Comparison of ENCODE assay signal across 24 cellular contexts in the genomic region with DNA sequence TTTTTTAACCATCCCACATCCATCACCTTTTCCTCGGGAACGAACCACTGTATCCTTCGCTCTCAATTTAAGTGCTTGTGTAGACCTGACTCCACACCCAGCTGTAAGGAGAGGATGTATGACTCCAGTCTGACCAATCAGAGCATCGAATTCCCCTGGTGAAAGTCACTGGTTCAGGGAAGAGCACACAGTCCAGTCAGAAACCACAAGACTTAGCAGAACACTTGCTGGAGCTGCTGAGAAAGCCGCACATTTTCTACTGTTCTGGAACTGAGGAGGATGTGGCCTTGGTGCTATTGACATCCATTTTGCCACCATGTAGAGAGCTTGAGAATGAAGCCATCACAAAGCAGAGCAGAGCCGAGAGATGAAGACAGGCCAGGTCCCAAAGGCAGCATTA. TPM values are rescaled to one million over a fixed set of nuclear protein-coding genes. Genes with fewer than 3 reads are reported as not detected.
DNase-seq lines count a peak whose midpoint lies in the region; FAIRE-seq and TF ChIP-seq lines count a peak whose summit lies in the region.
"Had no signal": no experiment of that assay in that cellular context is flagged by ENCODE, and none has a peak within 500 bp of the region (broad histone marks: within the 10 kb centered on the region; RNA-seq: fewer than 3 reads in every experiment).

No MANE protein-coding gene starts in this region.

- H3K27me3 ChIP-seq in keratinocyte (ENCODE audit: control insufficient read depth, extremely low read depth, insufficient read depth, low read length) = no peaks in the 10 kb centered on the region
- H3K27me3 ChIP-seq: heart left ventricle, left lung had no signal

- CTCF ChIA-PET in OCI-LY7 (lab: Charles Lee; ENCODE audit: unreplicated experiment) = no interaction called here

- H3K9me3 ChIP-seq in keratinocyte (ENCODE audit: control insufficient read depth, low read depth, low read length) (no peaks in the 10 kb centered on the region), OCI-LY7 (ENCODE audit: low read length) (no peaks in the 10 kb centered on the region)
- H3K9me3 ChIP-seq: A549, heart left ventricle, left lung had no signal

- no peaks in the 10 kb centered on the region for H3K9me1 ChIP-seq in keratinocyte (ENCODE audit: control insufficient read depth, extremely low read depth, insufficient read depth, low read length)

- peaks cover 17% of the 10 kb centered on the region for H3K4me1 ChIP-seq in keratinocyte (ENCODE audit: control insufficient read depth, extremely low read depth, insufficient read depth, low read length)
- H3K4me1 ChIP-seq in OCI-LY7 (ENCODE audit: insufficient read depth, low read length, poor library complexity, severe bottlenecking) = no peaks in the 10 kb centered on the region
- H3K4me1 ChIP-seq: A549, left lung had no signal

- H3K27ac ChIP-seq in keratinocyte (ENCODE audit: control insufficient read depth, insufficient read depth, low read length) (no peak overlapping the region), OCI-LY7 (ENCODE audit: low read depth, low read length, poor library complexity, severe bottlenecking) (no peak overlapping the region)
- H3K27ac ChIP-seq: A549, coronary artery, heart left ventricle, left lung, SK-N-MC had no signal

- H3K9me2 ChIP-seq in OCI-LY7 (ENCODE audit: insufficient read depth, low read length) = no peaks in the 10 kb centered on the region

- H4K20me1 ChIP-seq in keratinocyte (ENCODE audit: control insufficient read depth, extremely low read depth, insufficient read depth, low read length) = no peaks in the 10 kb centered on the region
- H4K20me1 ChIP-seq in OCI-LY7 (ENCODE audit: insufficient read depth, low read length) = no peaks in the 10 kb centered on the region

- H3K36me3 ChIP-seq in keratinocyte (ENCODE audit: control insufficient read depth in 2 of 2, extremely low read depth in 1 of 2, insufficient read depth in 2 of 2, low read length in 2 of 2) = no peaks in the 10 kb centered on the region
- no peaks in the 10 kb centered on the region for H3K36me3 ChIP-seq in OCI-LY7 (ENCODE audit: insufficient read depth, low read length)
- H3K36me3 ChIP-seq: heart left ventricle, left lung had no signal

- no TSS peak for BruUV-seq in OCI-LY7 (replicated peaks; lab: Mats Ljungman, UMichigan)

- H3K4me3 ChIP-seq in astrocyte of the spinal cord (ENCODE audit: low read depth, low read length) (no peak overlapping the region), keratinocyte (ENCODE audit: control insufficient read depth in 2 of 3, extremely low read depth in 1 of 3, insufficient read depth in 2 of 3, low read depth in 1 of 3, low read length in 3 of 3) (no peak overlapping the region), OCI-LY7 (ENCODE audit: low read depth, low read length, poor library complexity, severe bottlenecking) (no peak overlapping the region)
- H3K4me3 ChIP-seq: A549, coronary artery, heart left ventricle, left lung, SK-N-MC had no signal

- in situ Hi-C loops in ACHN (cut with HindIII; ENCODE audit: low pct_ligation_motif_present, low pct_unique_long_range_greater_than_20kb, low sequenced_read_pairs) = no loop called here
- in situ Hi-C loops in astrocyte of the spinal cord (cut with HindIII; ENCODE audit: low sequenced_read_pairs) = no loop called here

- H3K79me2 ChIP-seq in keratinocyte (ENCODE audit: control insufficient read depth, insufficient read depth, low read length) (no peaks in the 10 kb centered on the region), OCI-LY7 (ENCODE audit: insufficient read depth, low read depth, low read length) (no peaks in the 10 kb centered on the region)

- TF ChIP-seq CTCF in astrocyte of the spinal cord (IDR thresholded peaks at IDR 0.05; ENCODE audit: low read depth, low read length) (no peak), keratinocyte (optimal IDR thresholded peaks at IDR 0.05 in 1 of 3, IDR thresholded peaks at IDR 0.05 in 1 of 3, conservative IDR thresholded peaks at IDR 0.05 in 1 of 3; ENCODE audit: extremely low read depth in 1 of 3, insufficient read depth in 2 of 3, low read length in 3 of 3) (no peak), OCI-LY7 (conservative IDR thresholded peaks at IDR 0.05; ENCODE audit: low read length) (no peak)

- intact Hi-C loops in OCI-LY7 (cut with micrococcal nuclease; ENCODE audit: unreplicated experiment) = no loop called here

- no peak overlapping the region for H3K9ac ChIP-seq in keratinocyte (ENCODE audit: control insufficient read depth, extremely low read depth, insufficient read depth, low read length)

- POLR2A ChIA-PET in OCI-LY7 (lab: Charles Lee) = no interaction called here

- H3K4me2 ChIP-seq in keratinocyte (ENCODE audit: control insufficient read depth, extremely low read depth, insufficient read depth, low read depth, low read length) (no peak overlapping the region), OCI-LY7 (ENCODE audit: low read length) (no peak overlapping the region)
- H3K4me2 ChIP-seq: A549 had no signal

- FAIRE-seq in keratinocyte (lab: Jason Lieb, UNC) (peak; percentile 71), GM19239 (lab: Jason Lieb, UNC) (no peak)
- FAIRE-seq: A549, G401.6 had no signal

- peak; percentile 22 for DNase-seq in ACHN
- DNase-seq in HCEC 1CT = peak; percentile 85
- peak; percentile 57 for DNase-seq in astrocyte of the spinal cord (ENCODE audit: low read depth, low spot score)
- DNase-seq in keratinocyte (ENCODE audit: low read depth, low spot score) = peak; percentile 15
- no peak for DNase-seq in OCI-LY7 (ENCODE audit: low spot score)
- DNase-seq in GM19239 (ENCODE audit: insufficient read length, low spot score) = no peak
- DNase-seq in Kasumi-1 (lab: John Stamatoyannopoulos, UW) = no peak
- DNase-seq in NCI-H1436 (lab: John Stamatoyannopoulos, UW) = no peak
- DNase-seq: activated CD4-positive, alpha-beta T cell treated with anti-CD3 and anti-CD28 coated beads, Interleukin-2, amount 50 U/mL, for 1 hour; activated naive CD8-positive, alpha-beta T cell treated with anti-CD3 and anti-CD28 coated beads, Interleukin-2, amount 10 ng/mL, durations not matched to agents 7 days and 5 days; heart left ventricle; KG1; left lung; midbrain; NCI-H2029 treated with DMSO at 0.1 percent for 48 hours; NCI-H446; nephron progenitor cell; posterior cingulate gyrus; RPMI8226; stimulated activated CD8-positive, alpha-beta memory T cell treated with anti-CD3 and anti-CD28 coated beads, Interleukin-4, amount 100 ng/mL, for 48 hours had no signal

- H2AFZ ChIP-seq in keratinocyte (ENCODE audit: control insufficient read depth, low read length) (no peak overlapping the region), OCI-LY7 (ENCODE audit: low read length) (no peak overlapping the region)

- dilution Hi-C loops in keratinocyte (cut with MboI; ENCODE audit: extremely low pct_ligation_motif_present, low sequenced_read_pairs) = no loop called here

RNA-seq across cellular contexts. Expression of a gene that starts 59.9 kb away (rescaled TPM):
- 54.7 to 162 TPM (median 119 TPM) in 3 replicates for polyA plus RNA-seq in keratinocyte
- polyA plus RNA-seq in keratinocyte (2011; ENCODE audit: low read depth) = 41.5 TPM
- polyA plus RNA-seq in keratinocyte (2011; cell fraction: cytosol; rRNA removed) = 66.6 and 121 TPM in 2 replicates
- polyA plus RNA-seq in keratinocyte (2011; cell fraction: nucleus; rRNA removed) = 60.1 and 70.8 TPM in 2 replicates
- 27.8 and 161 TPM in 2 replicates for polyA plus RNA-seq in keratinocyte (2012; ENCODE audit: low replicate concordance)
- 50.9 to 169 TPM (median 73.8 TPM) in 3 replicates for polyA minus RNA-seq in keratinocyte
- 65.2 TPM for polyA minus RNA-seq in keratinocyte (2011; cell fraction: cytosol; rRNA and poly(A)+ RNA removed)
- polyA minus RNA-seq in keratinocyte (2011; cell fraction: nucleus; rRNA and poly(A)+ RNA removed) = 25.5 and 44.4 TPM in 2 replicates
- not detected in 2 replicates for total RNA-seq in OCI-LY7 (2014; rRNA removed; shearing (Covaris generic))
- total RNA-seq in OCI-LY7 (2022) = not detected in 2 replicates

Comparison
In these comparisons a context has a peak if more than half of its experiments do, and no peak if none do; other contexts are left out.
1. DNase-seq: peak in ACHN (single experiment), HCEC 1CT (single experiment), astrocyte of the spinal cord (single experiment) and keratinocyte (single experiment); none in OCI-LY7 (single experiment), GM19239 (single experiment), Kasumi-1 (0 of 2) and NCI-H1436 (single experiment).